Comparison of ENCODE assay signal across 8 cellular contexts in genomic region chr1:158998781-158999161, GRCh38. TPM values are rescaled to one million over a fixed set of nuclear protein-coding genes. Genes with fewer than 3 reads are reported as not detected.
DNase-seq lines count a peak whose midpoint lies in the region; ATAC-seq and TF ChIP-seq lines count a peak whose summit lies in the region.

No MANE protein-coding gene starts in this region.

- H3K4me1 Mint-ChIP-seq in activated CD4-positive, alpha-beta T cell treated with anti-CD3 and anti-CD28 coated beads, Interleukin-2, amount 10 ng/mL, durations not matched to agents 7 days and 5 days: peaks cover 31% of the 10 kb centered on the region
- peaks cover 46 to 50% of the 10 kb centered on the region in 2 donors for H3K4me1 Mint-ChIP-seq in natural killer cell

- DNase-seq in Daoy (ENCODE audit: low read depth) (peak; percentile 52), HCEC 1CT (peak; percentile 40), NCI-H2196 (lab: John Stamatoyannopoulos, UW; ENCODE audit: unreplicated experiment) (peak; percentile 68), fibroblast of peridontal ligament (ENCODE audit: extremely low read depth) (peak; percentile 81), natural killer cell (no peak)
- peak; percentile 71 for DNase-seq in activated CD4-positive, alpha-beta T cell treated with anti-CD3 and anti-CD28 coated beads, Interleukin-2, amount 10 ng/mL, durations not matched to agents 7 days and 5 days

- intact Hi-C loops in natural killer cell (cut with micrococcal nuclease): loop anchor here (1.0 to 5.0 kb wide), 3 partner anchors 205 to 796 kb away; no protein-coding TSS in a partner anchor

- peak overlapping the region; percentile 72 for H3K27ac Mint-ChIP-seq in activated CD4-positive, alpha-beta T cell treated with anti-CD3 and anti-CD28 coated beads, Interleukin-2, amount 10 ng/mL, durations not matched to agents 7 days and 5 days
- peak overlapping the region; percentile 80 to 90 for H3K27ac Mint-ChIP-seq in natural killer cell

- no peaks in the 10 kb centered on the region for H3K27me3 Mint-ChIP-seq in activated CD4-positive, alpha-beta T cell treated with anti-CD3 and anti-CD28 coated beads, Interleukin-2, amount 10 ng/mL, durations not matched to agents 7 days and 5 days
- H3K27me3 Mint-ChIP-seq in natural killer cell (ENCODE audit: low read depth in 2 of 2): no peaks in the 10 kb centered on the region

- peaks cover 9% of the 10 kb centered on the region for H3K9me3 Mint-ChIP-seq in activated CD4-positive, alpha-beta T cell treated with anti-CD3 and anti-CD28 coated beads, Interleukin-2, amount 10 ng/mL, durations not matched to agents 7 days and 5 days
- no peaks in the 10 kb centered on the region for H3K9me3 Mint-ChIP-seq in natural killer cell

- CTCF ChIA-PET in activated CD4-positive, alpha-beta T cell treated with anti-CD3 and anti-CD28 coated beads, Interleukin-2, amount 10 ng/mL, durations not matched to agents 7 days and 5 days (lab: Charles Lee): interaction anchor here (0.7 to 1.4 kb wide), 7 partner anchors 9 to 206 kb away, joined by 3 to 8 read pairs (median 3); no protein-coding TSS in a partner anchor

- no peak overlapping the region for H3K4me3 Mint-ChIP-seq in activated CD4-positive, alpha-beta T cell treated with anti-CD3 and anti-CD28 coated beads, Interleukin-2, amount 10 ng/mL, durations not matched to agents 7 days and 5 days
- peak overlapping the region; percentile 42 for H3K4me3 Mint-ChIP-seq in natural killer cell

- POLR2A ChIA-PET in activated CD4-positive, alpha-beta T cell treated with anti-CD3 and anti-CD28 coated beads, Interleukin-2, amount 10 ng/mL, durations not matched to agents 7 days and 5 days (lab: Charles Lee): no interaction called here

- TF ChIP-seq CTCF in natural killer cell (IDR thresholded peaks at IDR 0.05): peak; percentile 97

- ATAC-seq in natural killer cell (peak; percentile 82 to 92 (median 89)), GM21526 (IDR thresholded peaks at IDR 0.05; ENCODE audit: low FRiP score, unreplicated experiment) (no peak), HG02970 (IDR thresholded peaks at IDR 0.05; ENCODE audit: low FRiP score, unreplicated experiment) (no peak)

- peaks cover 11% of the 10 kb centered on the region for H3K36me3 Mint-ChIP-seq in activated CD4-positive, alpha-beta T cell treated with anti-CD3 and anti-CD28 coated beads, Interleukin-2, amount 10 ng/mL, durations not matched to agents 7 days and 5 days (ENCODE audit: low read depth)
- peaks cover 2% of the 10 kb centered on the region for H3K36me3 Mint-ChIP-seq in natural killer cell

RNA-seq across cellular contexts. Expression of gene IFI16, which starts 10.9 kb away (rescaled TPM):
- total RNA-seq in Daoy (2014; rRNA removed; shearing (Covaris generic)): 23.7 and 24.5 TPM in 2 replicates
- 100 to 1,000 TPM; 300 to 342 TPM for total RNA-seq in activated CD4-positive, alpha-beta T cell treated with anti-CD3 and anti-CD28 coated beads, Interleukin-2, amount 10 ng/mL, durations not matched to agents 7 days and 5 days
- 100 to 1,000 TPM; 141 to 218 (median 151) TPM for total RNA-seq in natural killer cell

Comparison
In these comparisons a context has a peak if more than half of its experiments do, and no peak if none do; other contexts are left out.
1. ATAC-seq: peak in natural killer cell (3 of 3); none in GM21526 (single experiment) and HG02970 (single experiment).